In genomic region chr3:127676921-127677351, GRCh38 we compare ENCODE assay signal across 1 cellular context.
TF ChIP-seq lines count a peak whose summit lies in the region.

No MANE protein-coding gene starts in this region.

TF ChIP-seq in H1, 55 proteins besides CTCF, POLR2A, EP300 and RAD21:
- TF ChIP-seq ASH2L (IDR thresholded peaks at IDR 0.05; ENCODE audit: low read length) (no peak), HDAC6 (IDR thresholded peaks at IDR 0.05; ENCODE audit: low read depth, low read length) (no peak), CEBPB (IDR thresholded peaks at IDR 0.05; ENCODE audit: low read depth, low read length) (no peak), RBBP5 (IDR thresholded peaks at IDR 0.05; ENCODE audit: borderline replicate concordance, low read depth, low read length) (no peak), NANOG (IDR thresholded peaks at IDR 0.05; ENCODE audit: insufficient read depth, low read depth, low read length, poor library complexity, severe bottlenecking) (no peak), BACH1 (IDR thresholded peaks at IDR 0.05; ENCODE audit: low read length) (no peak), BRCA1 (IDR thresholded peaks at IDR 0.05; ENCODE audit: low read depth, low read length) (no peak), GABPA (IDR thresholded peaks at IDR 0.05; ENCODE audit: borderline replicate concordance, insufficient read depth, low read length) (no peak), ATF3 (IDR thresholded peaks at IDR 0.05; ENCODE audit: insufficient read depth, low read depth, low read length) (no peak), ATF2 (IDR thresholded peaks at IDR 0.05; ENCODE audit: low read length) (no peak), SP4 (IDR thresholded peaks at IDR 0.05; ENCODE audit: low read length) (no peak), E2F6 (IDR thresholded peaks at IDR 0.05) (no peak), RXRA (IDR thresholded peaks at IDR 0.05; ENCODE audit: insufficient read depth, low read depth, low read length) (no peak), NRF1 (IDR thresholded peaks at IDR 0.05; ENCODE audit: low read depth, low read length) (no peak), TCF12 (IDR thresholded peaks at IDR 0.05; ENCODE audit: low read depth, low read length) (no peak), YY1 (IDR thresholded peaks at IDR 0.05; ENCODE audit: low read depth, low read length) (no peak)
